1 cellular context compared by ENCODE assay signal in the genomic region with DNA sequence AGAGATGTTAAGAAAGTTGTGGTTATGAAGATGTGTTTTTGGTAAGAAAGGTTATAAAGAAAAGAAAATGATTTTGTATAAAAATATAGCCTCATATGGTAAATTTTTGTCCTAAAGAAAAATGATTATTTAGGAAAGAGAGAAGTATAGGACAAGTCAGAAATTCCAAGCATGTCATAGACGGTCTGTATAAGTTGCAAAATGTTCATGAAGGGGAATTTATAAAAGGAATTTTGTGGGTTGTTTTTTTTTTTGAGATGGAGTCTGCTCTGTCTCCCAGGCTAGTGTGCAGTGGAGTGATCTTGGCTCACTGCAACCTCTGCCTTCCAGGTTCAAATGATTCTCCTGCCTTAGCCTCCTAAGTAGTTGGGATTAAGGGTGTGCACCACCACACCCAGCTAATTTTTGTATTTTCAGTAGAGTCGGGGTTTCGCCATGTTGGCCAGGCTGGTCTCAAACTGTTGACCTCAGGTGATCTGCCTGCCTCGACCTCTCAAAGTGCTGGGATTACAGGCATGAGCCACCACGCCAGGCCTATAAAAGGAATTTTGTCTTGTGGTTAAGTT. TPM values are rescaled to one million over a fixed set of nuclear protein-coding genes. Genes with fewer than 3 reads are reported as not detected.
"Had no signal": no experiment of that assay in that cellular context is flagged by ENCODE, and none has a peak within 500 bp of the region (broad histone marks: within the 10 kb centered on the region; RNA-seq: fewer than 3 reads in every experiment).

No MANE protein-coding gene starts in this region.

RNA-seq across cellular contexts. Expression of gene APOBEC3A, which starts 53.3 kb away (rescaled TPM):
- polyA plus RNA-seq: cardiac muscle cell had no signal
